Comparison of ENCODE assay signal across 8 cellular contexts in the genomic region with DNA sequence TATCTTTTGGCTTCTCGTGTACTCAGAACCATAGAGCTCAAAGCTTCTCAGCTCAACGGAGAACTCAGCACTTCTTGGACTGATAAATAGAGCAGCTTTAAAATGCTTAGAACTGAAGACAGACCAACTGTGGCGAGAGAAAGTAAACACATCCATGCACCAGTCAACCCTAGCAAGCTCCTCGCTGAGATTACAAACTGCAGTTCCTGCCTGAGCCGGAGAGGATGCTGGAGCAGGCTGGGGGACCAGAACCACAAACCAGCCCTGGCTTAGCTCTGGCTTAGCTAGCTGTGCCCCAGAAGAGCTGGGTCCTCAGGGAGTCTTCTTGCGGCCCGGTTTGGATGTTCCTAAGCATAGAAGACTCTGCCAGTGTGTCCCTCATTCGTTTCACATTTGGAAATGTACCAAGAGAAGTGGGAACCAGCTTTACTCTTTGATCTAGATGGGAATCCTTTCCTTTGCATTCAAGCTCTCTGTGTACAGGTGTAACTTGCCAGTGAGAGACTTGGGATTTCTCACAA. TPM values are rescaled to one million over a fixed set of nuclear protein-coding genes. Genes with fewer than 3 reads are reported as not detected.
DNase-seq lines count a peak whose midpoint lies in the region; ATAC-seq, FAIRE-seq and TF ChIP-seq lines count a peak whose summit lies in the region.

No MANE protein-coding gene starts in this region.

- H3K79me2 ChIP-seq in neural progenitor cell (ENCODE audit: low read depth) = no peaks in the 10 kb centered on the region

- no peak overlapping the region for H3K27ac ChIP-seq in neural progenitor cell

- DNase-seq in GM12892 (ENCODE audit: insufficient read length) (no peak), MG63 (peak; percentile 11), brain pericyte (ENCODE audit: low read depth, low spot score) (peak; percentile 24), neural progenitor cell (ENCODE audit: low spot score) (peak; percentile 82), GM10248 (ENCODE audit: extremely low spot score) (no peak), NCI-H2171 (lab: John Stamatoyannopoulos, UW) (no peak), nucleus accumbens (lab: John Stamatoyannopoulos, UW) (no peak)

- ATAC-seq in GM21381 (IDR thresholded peaks at IDR 0.05; ENCODE audit: unreplicated experiment) = no peak

- H3K36me3 ChIP-seq in MG63 (no peaks in the 10 kb centered on the region), neural progenitor cell (no peaks in the 10 kb centered on the region)

- H3K4me1 ChIP-seq in neural progenitor cell = peaks cover 34% of the 10 kb centered on the region

- no peak overlapping the region for H3K27ac Mint-ChIP-seq in neural progenitor cell

- no peak overlapping the region for H3K9ac ChIP-seq in neural progenitor cell

- peaks cover 14% of the 10 kb centered on the region for H3F3A ChIP-seq in neural progenitor cell (ENCODE audit: low read depth)

- H3K4me3 ChIP-seq in MG63 = no peak overlapping the region
- H3K4me3 ChIP-seq in neural progenitor cell = no peak overlapping the region

- no peaks in the 10 kb centered on the region for H3K36me3 Mint-ChIP-seq in neural progenitor cell

- H3K27me3 Mint-ChIP-seq in neural progenitor cell (ENCODE audit: insufficient read depth, low read depth) = peaks cover 63% of the 10 kb centered on the region

- H3K9me3 ChIP-seq in MG63 (no peaks in the 10 kb centered on the region), neural progenitor cell (ENCODE audit: low read depth) (no peaks in the 10 kb centered on the region)

- H3K4me1 Mint-ChIP-seq in neural progenitor cell = peaks cover 55% of the 10 kb centered on the region

- CTCF ChIA-PET in GM10248 (lab: Yijun Ruan, JAX) = interaction anchor here (1.0 to 1.3 kb wide), 4 partner anchors 13 to 118 kb away, joined by 3 to 4 read pairs (median 4); a partner anchor contains a TSS

- TF ChIP-seq POLR2A in GM12892 (IDR thresholded peaks at IDR 0.05; ENCODE audit: low read depth, low read length) = no peak

- H3K4me2 ChIP-seq in neural progenitor cell = peak overlapping the region; percentile 44

- H3K27me3 ChIP-seq in MG63 = no peaks in the 10 kb centered on the region
- peaks cover 99% of the 10 kb centered on the region for H3K27me3 ChIP-seq in neural progenitor cell

- TF ChIP-seq CTCF in neural progenitor cell (IDR thresholded peaks at IDR 0.05) = peak; percentile 39
- no peak for TF ChIP-seq CTCF in GM10248 (IDR thresholded peaks at IDR 0.05; ENCODE audit: control extremely low read depth, extremely low read depth, low read depth, missing control alignments)

- peak; percentile 36 for FAIRE-seq in GM12892 (lab: Jason Lieb, UNC)

- H3K9me3 Mint-ChIP-seq in neural progenitor cell = no peaks in the 10 kb centered on the region

- POLR2A ChIA-PET in GM10248 (lab: Yijun Ruan, JAX) = no interaction called here

- peak overlapping the region; percentile 18 for H3K4me3 Mint-ChIP-seq in neural progenitor cell

- H4K20me1 ChIP-seq in neural progenitor cell (ENCODE audit: low read depth) = peaks cover 37% of the 10 kb centered on the region

- H2AFZ ChIP-seq in neural progenitor cell (replicated peaks) = no peak overlapping the region

RNA-seq across cellular contexts. Expression of a gene that starts 5.6 kb away (rescaled TPM):
- 1.8 TPM for polyA plus RNA-seq in GM12892 (2012; ENCODE audit: missing spikeins)
- total RNA-seq in MG63 (2014; rRNA removed; shearing (Covaris generic); ENCODE audit: low replicate concordance) = 0.46 and 0.69 TPM in 2 replicates
- 1.4 and 2.9 TPM in 2 replicates for total RNA-seq in neural progenitor cell (ENCODE audit: low replicate concordance)

Comparison
In these comparisons a context has a peak if more than half of its experiments do, and no peak if none do; other contexts are left out.
1. DNase-seq: peak in MG63 (single experiment), brain pericyte (single experiment) and neural progenitor cell (single experiment); none in GM12892 (single experiment), GM10248 (single experiment), NCI-H2171 (single experiment) and nucleus accumbens (0 of 56).